In the genomic region with DNA sequence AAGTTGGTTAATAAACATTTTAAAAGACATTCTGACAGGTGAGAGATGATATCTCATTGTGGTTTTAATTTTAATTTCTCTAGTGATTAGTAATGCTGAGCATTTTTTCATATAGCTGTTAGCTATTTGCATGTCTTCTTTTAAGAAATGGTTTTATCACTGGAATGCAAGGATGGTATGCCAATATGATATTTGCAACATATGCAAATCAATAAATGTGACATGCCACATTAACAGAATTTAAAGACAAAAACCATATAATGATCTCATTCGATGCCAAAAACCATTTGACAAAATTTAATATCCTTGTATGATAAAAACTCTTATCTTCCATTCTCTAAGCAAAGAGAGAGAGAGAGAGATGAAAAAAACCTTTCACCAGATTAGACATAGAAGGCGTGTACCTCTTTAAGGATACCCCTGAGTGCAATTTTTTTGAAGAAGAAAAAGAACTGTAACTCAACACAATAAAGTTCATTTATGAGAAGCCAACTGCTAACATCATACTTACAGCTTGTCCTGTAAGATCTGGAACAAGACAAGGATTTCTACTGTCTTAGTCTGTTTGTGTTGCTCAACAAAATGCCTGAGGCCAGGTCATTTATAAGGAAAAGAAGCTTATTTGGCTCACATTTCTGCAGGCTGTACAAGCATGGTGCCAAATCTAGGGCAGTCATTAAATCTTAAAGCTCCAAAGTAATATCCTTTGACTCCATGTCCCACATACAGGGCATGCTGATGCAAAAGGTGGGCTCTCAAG, we compare ENCODE assay signal across 1 cellular context.
A peak's percentile ranks its signal among the peaks of the same experiment; 100 is the strongest.
TF ChIP-seq lines count a peak whose summit lies in the region.

No MANE protein-coding gene starts in this region.

TF ChIP-seq in K562, 482 proteins besides CTCF, POLR2A, EP300 and RAD21:
- peak; percentile 94 for TF ChIP-seq ZNF324 (CRISPR knock-in tag; IDR thresholded peaks at IDR 0.05)
- no peak for TF ChIP-seq ZNF583 (CRISPR knock-in tag; IDR thresholded peaks at IDR 0.05)
- TF ChIP-seq SMAD1 (IDR thresholded peaks at IDR 0.05; ENCODE audit: low read depth, low read length, partially characterized antibody), result no peak
- TF ChIP-seq FOXK2 (conservative IDR thresholded peaks at IDR 0.05 in 1 of 2, IDR thresholded peaks at IDR 0.05 in 1 of 2; ENCODE audit: low read depth in 2 of 2), result no peak
- TF ChIP-seq, protein P1, sequence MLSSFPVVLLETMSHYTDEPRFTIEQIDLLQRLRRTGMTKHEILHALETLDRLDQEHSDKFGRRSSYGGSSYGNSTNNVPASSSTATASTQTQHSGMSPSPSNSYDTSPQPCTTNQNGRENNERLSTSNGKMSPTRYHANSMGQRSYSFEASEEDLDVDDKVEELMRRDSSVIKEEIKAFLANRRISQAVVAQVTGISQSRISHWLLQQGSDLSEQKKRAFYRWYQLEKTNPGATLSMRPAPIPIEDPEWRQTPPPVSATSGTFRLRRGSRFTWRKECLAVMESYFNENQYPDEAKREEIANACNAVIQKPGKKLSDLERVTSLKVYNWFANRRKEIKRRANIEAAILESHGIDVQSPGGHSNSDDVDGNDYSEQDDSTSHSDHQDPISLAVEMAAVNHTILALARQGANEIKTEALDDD (IDR thresholded peaks at IDR 0.05), result no peak
